Comparison of ENCODE assay signal across 16 cellular contexts in the genomic region with DNA sequence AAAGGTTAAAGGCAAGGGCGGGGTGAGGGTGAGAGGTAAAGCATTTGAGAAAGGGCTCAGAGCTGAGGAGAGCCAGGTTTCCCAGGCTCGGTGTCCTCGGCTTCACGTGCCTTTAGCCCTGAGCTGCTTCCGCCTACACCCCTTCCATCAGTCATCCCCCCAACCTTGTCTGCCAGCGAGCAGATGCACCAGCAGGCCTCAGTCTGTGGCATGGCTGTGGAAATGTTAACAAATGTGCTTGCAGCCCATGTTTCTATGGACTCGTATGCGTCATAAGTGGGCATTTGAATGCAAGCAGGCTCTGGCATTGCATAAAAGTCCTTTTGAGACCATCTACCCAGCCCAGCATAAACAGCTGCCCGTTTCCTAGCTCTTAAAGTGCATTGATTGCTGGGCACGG.
A peak's percentile ranks its signal among the peaks of the same experiment; 100 is the strongest.
DNase-seq lines count a peak whose midpoint lies in the region; ATAC-seq and TF ChIP-seq lines count a peak whose summit lies in the region.
"Had no signal": no experiment of that assay in that cellular context is flagged by ENCODE, and none has a peak within 500 bp of the region (broad histone marks: within the 10 kb centered on the region; RNA-seq: fewer than 3 reads in every experiment).

No MANE protein-coding gene starts in this region.

- CTCF ChIA-PET in Panc1 (lab: Charles Lee), result interaction anchor here (1.1 kb wide), 1 partner anchor 8 kb away, joined by 3 read pairs; no protein-coding TSS in a partner anchor
- CTCF ChIA-PET in activated naive CD4-positive, alpha-beta T cell treated with anti-CD3 and anti-CD28 coated beads, Interleukin-2, amount 10 ng/mL, durations not matched to agents 7 days and 5 days (lab: Charles Lee), result interaction anchor here (0.9 to 5.9 kb wide), 9 partner anchors 8 to 314 kb away, joined by 3 to 37 read pairs (median 7); no protein-coding TSS in a partner anchor

- BruUV-seq in Panc1 (replicated peaks; lab: Mats Ljungman, UMichigan), result no TSS peak

- H2AFZ ChIP-seq in GM23248, result no peak overlapping the region
- no peak overlapping the region for H2AFZ ChIP-seq in osteoblast (ENCODE audit: low read length)

- H3K36me3 ChIP-seq in GM23248 (ENCODE audit: low read depth) (peaks cover 14% of the 10 kb centered on the region; the same call in 1 of the 2 replicates), Panc1 (ENCODE audit: control insufficient read depth, insufficient read depth, low read length) (peaks cover 13% of the 10 kb centered on the region), osteoblast (ENCODE audit: insufficient read depth, low read length) (peaks cover 92% of the 10 kb centered on the region), adrenal gland (replicated peaks in 1 of 2) (no peaks in the 10 kb centered on the region)

- H3K27me3 Mint-ChIP-seq in activated naive CD4-positive, alpha-beta T cell treated with anti-CD3 and anti-CD28 coated beads, Interleukin-2, amount 10 ng/mL, durations not matched to agents 7 days and 5 days, result no peaks in the 10 kb centered on the region

- in situ Hi-C loops in GM23248 (cut with MboI), result loop anchor here (25.0 kb wide), 1 partner anchor 308 kb away; no protein-coding TSS in a partner anchor
- in situ Hi-C loops in Panc1 (cut with HindIII; ENCODE audit: low pct_unique_long_range_greater_than_20kb, low sequenced_read_pairs), result no loop called here

- H3K27ac Mint-ChIP-seq in activated naive CD4-positive, alpha-beta T cell treated with anti-CD3 and anti-CD28 coated beads, Interleukin-2, amount 10 ng/mL, durations not matched to agents 7 days and 5 days, result no peak overlapping the region

- intact Hi-C loops in Panc1 (cut with micrococcal nuclease; ENCODE audit: unreplicated experiment) (no loop called here), adrenal gland (cut with DNase I) (loop anchor here (5.0 to 10.0 kb wide), 4 partner anchors 46 to 316 kb away; a partner anchor contains a TSS)

- H3K27ac ChIP-seq in GM23248 (peak overlapping the region; percentile 96), Panc1 (ENCODE audit: low read length) (peak overlapping the region; percentile 74), cingulate gyrus (ENCODE audit: low read depth, low read length) (peak overlapping the region; percentile 83), osteoblast (ENCODE audit: low read depth, low read length) (peak overlapping the region; percentile 97), adrenal gland (no peak overlapping the region)
- H3K27ac ChIP-seq: KMS-11, neutrophil had no signal

- H3K4me1 Mint-ChIP-seq in activated naive CD4-positive, alpha-beta T cell treated with anti-CD3 and anti-CD28 coated beads, Interleukin-2, amount 10 ng/mL, durations not matched to agents 7 days and 5 days, result peaks cover 28% of the 10 kb centered on the region

- H3K4me2 ChIP-seq in GM23248 (ENCODE audit: unreplicated experiment) (no peak overlapping the region), osteoblast (ENCODE audit: insufficient read depth, low read length) (no peak overlapping the region)
- H3K4me2 ChIP-seq: KMS-11 had no signal

- H3F3A ChIP-seq in GM23248 (ENCODE audit: insufficient read depth), result peaks cover 47% of the 10 kb centered on the region

- H3K9ac ChIP-seq in GM23248, result peak overlapping the region; percentile 74
- H3K9ac ChIP-seq: KMS-11 had no signal

- 91 to 92% methylated on average over 10 of the region's 10 CpGs for WGBS in GM23248 (ENCODE audit: low coverage in 1 of 2, low lambda C conversion rate in 2 of 2, missing lambda C conversion rate in 2 of 2), 2 experiments
- 91 to 96% (median 95%) methylated on average over 8 to 10 of the region's 10 CpGs for WGBS in adrenal gland, 4 donors

- TF ChIP-seq CTCF in Panc1 (IDR thresholded peaks at IDR 0.05), result no peak
- TF ChIP-seq CTCF in osteoblast (IDR thresholded peaks at IDR 0.05; ENCODE audit: extremely low read depth, low read depth, low read length), result no peak
- TF ChIP-seq CTCF in adrenal gland (IDR thresholded peaks at IDR 0.05), result no peak

- no peak for DNase-seq in GM23248
- no peak for DNase-seq in Panc1 (ENCODE audit: low read depth, low spot score)
- peak; percentile 41 for DNase-seq in osteoblast (ENCODE audit: insufficient read length, low spot score, missing footprints)
- DNase-seq in activated naive CD4-positive, alpha-beta T cell treated with anti-CD3 and anti-CD28 coated beads, Interleukin-2, amount 10 ng/mL, durations not matched to agents 7 days and 5 days, result no peak
- no peak for DNase-seq in adrenal gland
- DNase-seq in activated CD8-positive, alpha-beta memory T cell treated with anti-CD3 and anti-CD28 coated beads, Interleukin-2, amount 50 U/mL, for 4 hours, result no peak
- DNase-seq: AML-193; DMS79 treated with DMSO at 0.1 percent for 48 hours; NCI-H526 treated with DMSO at 0.1 percent for 48 hours; stimulated activated CD4-positive, alpha-beta T cell treated with anti-CD3 and anti-CD28 coated beads, Interleukin-2, amount 100 ng/mL, for 48 hours; stimulated activated naive CD4-positive, alpha-beta T cell treated with Interleukin-2 at 50 U/mL for 16 hours; transverse colon had no signal

- no peaks in the 10 kb centered on the region for H3K27me3 ChIP-seq in GM23248 (replicated peaks; ENCODE audit: insufficient read depth)
- H3K27me3 ChIP-seq in Panc1 (ENCODE audit: control insufficient read depth, insufficient read depth, low read length), result no peaks in the 10 kb centered on the region
- H3K27me3 ChIP-seq in osteoblast (ENCODE audit: insufficient read depth, low read length), result no peaks in the 10 kb centered on the region
- H3K27me3 ChIP-seq in adrenal gland, result no peaks in the 10 kb centered on the region
- H3K27me3 ChIP-seq: neutrophil, transverse colon had no signal

- H3K9me2 ChIP-seq in GM23248 (ENCODE audit: insufficient read depth), result no peaks in the 10 kb centered on the region

- peaks cover 51% of the 10 kb centered on the region for H3K36me3 Mint-ChIP-seq in activated naive CD4-positive, alpha-beta T cell treated with anti-CD3 and anti-CD28 coated beads, Interleukin-2, amount 10 ng/mL, durations not matched to agents 7 days and 5 days

- H3K4me3 ChIP-seq in GM23248 (no peak overlapping the region), Panc1 (ENCODE audit: low read depth in 2 of 2, low read length in 2 of 2) (no peak overlapping the region), osteoblast (ENCODE audit: insufficient read depth, low read length) (no peak overlapping the region), adrenal gland (no peak overlapping the region)
- H3K4me3 ChIP-seq: transverse colon had no signal

- no peaks in the 10 kb centered on the region for H4K20me1 ChIP-seq in GM23248 (ENCODE audit: insufficient read depth)
- no peaks in the 10 kb centered on the region for H4K20me1 ChIP-seq in osteoblast (ENCODE audit: insufficient read depth, low read length)

- POLR2A ChIA-PET in Panc1 (lab: Charles Lee), result no interaction called here

- ATAC-seq in Panc1, result no peak
- no peak for ATAC-seq in HG03280 (IDR thresholded peaks at IDR 0.05; ENCODE audit: unreplicated experiment)

- H3K79me2 ChIP-seq in GM23248 (ENCODE audit: insufficient read depth) (no peaks in the 10 kb centered on the region; the same call in 1 of the 2 replicates), osteoblast (ENCODE audit: insufficient read depth, low read length) (peaks cover 12% of the 10 kb centered on the region)

- H3K4me1 ChIP-seq in GM23248 (ENCODE audit: insufficient read depth) (peaks cover 27% of the 10 kb centered on the region), Panc1 (ENCODE audit: control insufficient read depth, insufficient read depth, low read length) (peaks cover 41% of the 10 kb centered on the region), osteoblast (ENCODE audit: insufficient read depth, low read length) (peaks cover 30% of the 10 kb centered on the region), adrenal gland (replicated peaks in 1 of 2) (peaks cover 0 to 3% of the 10 kb centered on the region in 2 donors)

- no peak for TF ChIP-seq POLR2A in adrenal gland (IDR thresholded peaks at IDR 0.05)

- no peak overlapping the region for H3K4me3 Mint-ChIP-seq in activated naive CD4-positive, alpha-beta T cell treated with anti-CD3 and anti-CD28 coated beads, Interleukin-2, amount 10 ng/mL, durations not matched to agents 7 days and 5 days

- no peaks in the 10 kb centered on the region for H3K9me3 ChIP-seq in GM23248 (ENCODE audit: low read depth)
- H3K9me3 ChIP-seq in Panc1 (ENCODE audit: control insufficient read depth, insufficient read depth, low read depth, low read length), result no peaks in the 10 kb centered on the region
- no peaks in the 10 kb centered on the region for H3K9me3 ChIP-seq in osteoblast (ENCODE audit: low read depth, low read length)
- H3K9me3 ChIP-seq in adrenal gland (replicated peaks in 1 of 3), result no peaks in the 10 kb centered on the region
- H3K9me3 ChIP-seq: neutrophil, transverse colon had no signal

- H3K9me3 Mint-ChIP-seq in activated naive CD4-positive, alpha-beta T cell treated with anti-CD3 and anti-CD28 coated beads, Interleukin-2, amount 10 ng/mL, durations not matched to agents 7 days and 5 days, result no peaks in the 10 kb centered on the region

Comparison
In these comparisons a context has a peak if more than half of its experiments do, and no peak if none do; other contexts are left out.
1. H3K27ac ChIP-seq: peak in GM23248 (single experiment), Panc1 (single experiment), cingulate gyrus (single experiment) and osteoblast (single experiment); none in adrenal gland (0 of 5).